Comparison of ENCODE assay signal across 2 cellular contexts in genomic region chr6:165486183-165487137, GRCh38.
TF ChIP-seq lines count a peak whose summit lies in the region.

No MANE protein-coding gene starts in this region.

TF ChIP-seq in GM12891, 5 proteins besides CTCF, POLR2A, EP300 and RAD21:
- TF ChIP-seq TAF1 (IDR thresholded peaks at IDR 0.05; ENCODE audit: low read depth, low read length) (no peak), SPI1 (IDR thresholded peaks at IDR 0.05; ENCODE audit: low read depth, low read length) (no peak), POU2F2 (IDR thresholded peaks at IDR 0.05; ENCODE audit: low read depth, low read length) (no peak), POLR2AphosphoS5 (IDR thresholded peaks at IDR 0.05; ENCODE audit: low read depth, low read length) (no peak), PAX5 (IDR thresholded peaks at IDR 0.05; ENCODE audit: insufficient read depth, low read length, severe bottlenecking) (no peak)

TF ChIP-seq in IMR-90, 13 proteins besides CTCF, POLR2A, EP300 and RAD21:
- TF ChIP-seq MAZ (IDR thresholded peaks at IDR 0.05; ENCODE audit: borderline replicate concordance, low read depth, low read length) (no peak), RCOR1 (IDR thresholded peaks at IDR 0.05; ENCODE audit: insufficient replicate concordance, low read length) (no peak), MAFK (IDR thresholded peaks at IDR 0.05; ENCODE audit: low read depth, low read length) (no peak), ELK1 (IDR thresholded peaks at IDR 0.05; ENCODE audit: borderline replicate concordance, low read depth, low read length) (no peak), RFX5 (IDR thresholded peaks at IDR 0.05; ENCODE audit: low read depth, low read length) (no peak), SMC3 (IDR thresholded peaks at IDR 0.05; ENCODE audit: low read depth, low read length) (no peak), NFE2L2 (IDR thresholded peaks at IDR 0.05; ENCODE audit: low read depth, low read length) (no peak), FOS (IDR thresholded peaks at IDR 0.05; ENCODE audit: low read depth, low read length) (no peak), CEBPB (IDR thresholded peaks at IDR 0.05; ENCODE audit: low read depth, low read length) (no peak), CHD1 (IDR thresholded peaks at IDR 0.05; ENCODE audit: low read depth, low read length) (no peak), USF2 (IDR thresholded peaks at IDR 0.05; ENCODE audit: low read depth, low read length) (no peak), BHLHE40 (IDR thresholded peaks at IDR 0.05; ENCODE audit: low read depth, low read length) (no peak), MXI1 (IDR thresholded peaks at IDR 0.05; ENCODE audit: borderline replicate concordance, low read depth, low read length) (no peak)
